ENCODE assay signal across 8 cellular contexts in genomic region chrX:125205084-125205917, GRCh38.
DNase-seq lines count a peak whose midpoint lies in the region; ATAC-seq and FAIRE-seq lines count a peak whose summit lies in the region.

No MANE protein-coding gene starts in this region.

- no peaks in the 10 kb centered on the region for H3K36me3 ChIP-seq in small intestine (ENCODE audit: control insufficient read depth in 2 of 2, insufficient read depth in 2 of 2, low read length in 2 of 2)

- peaks cover 1% of the 10 kb centered on the region for H3K36me3 Mint-ChIP-seq in activated CD8-positive, alpha-beta memory T cell treated with anti-CD3 and anti-CD28 coated beads, Interleukin-2, amount 10 ng/mL, durations not matched to agents 7 days and 5 days
- peaks cover 2% of the 10 kb centered on the region for H3K36me3 Mint-ChIP-seq in central memory CD8-positive, alpha-beta T cell (ENCODE audit: insufficient read depth)

- no peak for FAIRE-seq in small intestine (lab: Jason Lieb, UNC)

- H3K27ac ChIP-seq in small intestine (ENCODE audit: low read depth in 1 of 2, low read length in 1 of 2): no peak overlapping the region

- H3K9me3 ChIP-seq in small intestine (ENCODE audit: control insufficient read depth, low read depth): no peaks in the 10 kb centered on the region

- intact Hi-C loops in left colon (cut with DNase I, micrococcal nuclease): no loop called here

- 2 to 36% (median 8%) methylated on average over 40 to 54 of the region's 54 CpGs for WGBS in small intestine, 3 donors

- peak overlapping the region; percentile 71 for H3K4me3 Mint-ChIP-seq in activated CD8-positive, alpha-beta memory T cell treated with anti-CD3 and anti-CD28 coated beads, Interleukin-2, amount 10 ng/mL, durations not matched to agents 7 days and 5 days
- H3K4me3 Mint-ChIP-seq in central memory CD8-positive, alpha-beta T cell: peak overlapping the region; percentile 80

- peaks cover 17% of the 10 kb centered on the region for H3K4me1 Mint-ChIP-seq in activated CD8-positive, alpha-beta memory T cell treated with anti-CD3 and anti-CD28 coated beads, Interleukin-2, amount 10 ng/mL, durations not matched to agents 7 days and 5 days
- peaks cover 24% of the 10 kb centered on the region for H3K4me1 Mint-ChIP-seq in central memory CD8-positive, alpha-beta T cell

- no peaks in the 10 kb centered on the region for H3K4me1 ChIP-seq in small intestine (ENCODE audit: control insufficient read depth in 2 of 2, insufficient read depth in 1 of 2, low read depth in 1 of 2, low read length in 1 of 2)

- CTCF ChIA-PET in activated CD8-positive, alpha-beta memory T cell treated with anti-CD3 and anti-CD28 coated beads, Interleukin-2, amount 10 ng/mL, durations not matched to agents 7 days and 5 days (lab: Charles Lee): no interaction called here

- H3K27ac Mint-ChIP-seq in activated CD8-positive, alpha-beta memory T cell treated with anti-CD3 and anti-CD28 coated beads, Interleukin-2, amount 10 ng/mL, durations not matched to agents 7 days and 5 days: no peak overlapping the region
- no peak overlapping the region for H3K27ac Mint-ChIP-seq in central memory CD8-positive, alpha-beta T cell (ENCODE audit: low read depth)

- peak; percentile 45 for DNase-seq in activated CD8-positive, alpha-beta memory T cell treated with anti-CD3 and anti-CD28 coated beads, Interleukin-2, amount 10 ng/mL, durations not matched to agents 7 days and 5 days
- no peak for DNase-seq in activated CD8-positive, alpha-beta memory T cell treated with anti-CD3 and anti-CD28 coated beads for 24 hours
- DNase-seq in NCI-H748 treated with DMSO at 0.1 percent for 48 hours (lab: John Stamatoyannopoulos, UW) (peak; percentile 42), left colon (peak; percentile 7 to 38), small intestine (no peak)
- no peak for DNase-seq in central memory CD8-positive, alpha-beta T cell (ENCODE audit: low spot score in 2 of 2)
- peak; percentile 1 for DNase-seq in stimulated activated CD8-positive, alpha-beta memory T cell treated with anti-CD3 and anti-CD28 coated beads, Interleukin-12 subunit alpha, Interleukin-12 subunit beta, amount 100 ng/mL, for 4 hours (ENCODE audit: low read depth)

- no peak overlapping the region for H3K4me3 ChIP-seq in small intestine (ENCODE audit: low read depth in 1 of 2, low read length in 2 of 2)

- H3K27me3 ChIP-seq in small intestine (ENCODE audit: control insufficient read depth in 2 of 2, insufficient read depth in 2 of 2, low read length in 2 of 2): no peaks in the 10 kb centered on the region

- peaks cover 45% of the 10 kb centered on the region for H3K27me3 Mint-ChIP-seq in activated CD8-positive, alpha-beta memory T cell treated with anti-CD3 and anti-CD28 coated beads, Interleukin-2, amount 10 ng/mL, durations not matched to agents 7 days and 5 days
- H3K27me3 Mint-ChIP-seq in central memory CD8-positive, alpha-beta T cell: peaks cover 32% of the 10 kb centered on the region

- ATAC-seq in activated CD8-positive, alpha-beta memory T cell treated with anti-CD3 and anti-CD28 coated beads, Interleukin-2, amount 10 ng/mL, durations not matched to agents 7 days and 5 days: peak; percentile 60
- ATAC-seq in central memory CD8-positive, alpha-beta T cell (replicated peaks; ENCODE audit: extremely low read depth, poor library complexity, severe bottlenecking): peak; percentile 42
- ATAC-seq in left colon: no peak
- ATAC-seq in HG03378 (IDR thresholded peaks at IDR 0.05; ENCODE audit: unreplicated experiment): no peak

- H3K9me3 Mint-ChIP-seq in activated CD8-positive, alpha-beta memory T cell treated with anti-CD3 and anti-CD28 coated beads, Interleukin-2, amount 10 ng/mL, durations not matched to agents 7 days and 5 days (ENCODE audit: low read depth): no peaks in the 10 kb centered on the region
- H3K9me3 Mint-ChIP-seq in central memory CD8-positive, alpha-beta T cell: no peaks in the 10 kb centered on the region

Comparison
In these comparisons a context has a peak if more than half of its experiments do, and no peak if none do; other contexts are left out.
1. DNase-seq: peak in activated CD8-positive, alpha-beta memory T cell treated with anti-CD3 and anti-CD28 coated beads, Interleukin-2, amount 10 ng/mL, durations not matched to agents 7 days and 5 days (single experiment), NCI-H748 treated with DMSO at 0.1 percent for 48 hours (single experiment), left colon (2 of 2) and stimulated activated CD8-positive, alpha-beta memory T cell treated with anti-CD3 and anti-CD28 coated beads, Interleukin-12 subunit alpha, Interleukin-12 subunit beta, amount 100 ng/mL, for 4 hours (single experiment); none in activated CD8-positive, alpha-beta memory T cell treated with anti-CD3 and anti-CD28 coated beads for 24 hours (single experiment), central memory CD8-positive, alpha-beta T cell (0 of 2) and small intestine (single experiment).
2. ATAC-seq: peak in activated CD8-positive, alpha-beta memory T cell treated with anti-CD3 and anti-CD28 coated beads, Interleukin-2, amount 10 ng/mL, durations not matched to agents 7 days and 5 days (single experiment) and central memory CD8-positive, alpha-beta T cell (single experiment); none in left colon (single experiment) and HG03378 (single experiment).